In the genomic region with DNA sequence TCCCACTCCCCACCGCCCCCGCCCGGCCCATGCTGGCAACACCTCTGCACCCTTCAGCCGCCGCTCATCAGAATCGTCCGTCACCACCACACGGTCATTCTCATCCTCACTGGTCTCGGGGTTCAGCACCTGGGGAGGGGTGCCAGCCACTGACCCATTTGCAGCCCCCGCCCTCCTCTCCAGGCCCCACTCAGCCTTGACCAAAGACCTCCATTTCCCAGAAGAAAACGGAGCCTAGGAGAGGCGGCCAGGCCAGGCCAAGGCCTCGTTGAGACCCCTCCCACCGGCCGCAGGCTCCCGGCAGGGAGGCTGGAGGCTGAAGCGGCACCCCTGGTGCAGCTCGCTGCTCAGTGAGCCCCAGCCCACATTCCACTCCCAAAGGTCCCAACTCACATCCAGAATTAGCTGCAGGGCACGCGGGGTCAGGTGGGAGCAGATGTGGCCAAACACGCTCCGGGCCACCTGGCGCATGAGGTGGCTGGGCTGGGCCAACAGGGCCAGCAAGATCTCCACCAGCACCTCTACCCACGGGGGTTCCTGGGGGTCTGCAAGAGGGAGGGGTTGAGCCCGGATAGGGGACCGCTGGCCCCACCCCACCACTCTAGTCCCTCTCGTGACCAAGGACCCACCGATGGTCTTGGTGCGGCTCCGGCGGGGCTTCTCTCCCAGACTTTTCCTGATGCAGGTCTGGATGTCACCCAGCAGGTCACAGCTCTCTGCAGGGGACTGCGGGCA, we compare ENCODE assay signal across 1 cellular context.
TF ChIP-seq lines count a peak whose summit lies in the region.

No MANE protein-coding gene starts in this region.

TF ChIP-seq in H1, 55 proteins besides CTCF, POLR2A, EP300 and RAD21:
- no peak for TF ChIP-seq SIN3A (conservative IDR thresholded peaks at IDR 0.05 in 1 of 2, IDR thresholded peaks at IDR 0.05 in 1 of 2; ENCODE audit: low read depth in 1 of 2, low read length in 2 of 2)
- no peak for TF ChIP-seq JUN (IDR thresholded peaks at IDR 0.05; ENCODE audit: low read depth, low read length)
- TF ChIP-seq SIRT6 (IDR thresholded peaks at IDR 0.05; ENCODE audit: low read length): no peak
- no peak for TF ChIP-seq KDM1A (IDR thresholded peaks at IDR 0.05; ENCODE audit: borderline replicate concordance, low read length)
